In genomic region chr20:35307666-35308653, GRCh38 we compare ENCODE assay signal across 8 cellular contexts. TPM values are rescaled to one million over a fixed set of nuclear protein-coding genes. Genes with fewer than 3 reads are reported as not detected.
A peak's percentile ranks its signal among the peaks of the same experiment; 100 is the strongest.
DNase-seq lines count a peak whose midpoint lies in the region; ATAC-seq and TF ChIP-seq lines count a peak whose summit lies in the region.

No MANE protein-coding gene starts in this region.

- ATAC-seq in HG03108 (IDR thresholded peaks at IDR 0.05; ENCODE audit: unreplicated experiment), result no peak
- ATAC-seq in GM21360 (IDR thresholded peaks at IDR 0.05; ENCODE audit: unreplicated experiment), result no peak
- no peak for ATAC-seq in HG03521 (IDR thresholded peaks at IDR 0.05; ENCODE audit: unreplicated experiment)
- no peak for ATAC-seq in left lung

- no peaks in the 10 kb centered on the region for H3K79me2 ChIP-seq in ACC112 (ENCODE audit: control insufficient read depth, insufficient read depth, low read length, unreplicated experiment)

- no peak overlapping the region for H3K9ac ChIP-seq in liver (ENCODE audit: low read depth in 1 of 2, low read length in 2 of 2)

- no peaks in the 10 kb centered on the region for H3K27me3 ChIP-seq in ACC112 (ENCODE audit: insufficient read depth, low read length)
- H3K27me3 ChIP-seq in liver (ENCODE audit: control insufficient read depth in 4 of 4, insufficient read depth in 4 of 4, low read length in 3 of 4), result no peaks in the 10 kb centered on the region
- H3K27me3 ChIP-seq in left lung, result no peaks in the 10 kb centered on the region

- H2AFZ ChIP-seq in ACC112 (ENCODE audit: low read length, unreplicated experiment), result no peak overlapping the region

- peak; percentile 72 for DNase-seq in LNCaP clone FGC (ENCODE audit: low read depth)
- DNase-seq in caudate nucleus (lab: John Stamatoyannopoulos, UW), result peak in 53 of 61 donors; percentile 8 to 78 (median 39)
- no peak for DNase-seq in left lung

- peak overlapping the region; percentile 100 for H3K27ac ChIP-seq in ACC112 (ENCODE audit: low read depth, low read length)
- H3K27ac ChIP-seq in caudate nucleus (ENCODE audit: low read depth, low read length), result peak overlapping the region; percentile 55
- peak overlapping the region; percentile 72 to 74 for H3K27ac ChIP-seq in liver (ENCODE audit: low read depth in 1 of 2, low read length in 2 of 2)
- peak overlapping the region in 1 of 2 donors; percentile 13 for H3K27ac ChIP-seq in left lung

- peaks cover 90% of the 10 kb centered on the region for H3K4me1 ChIP-seq in ACC112 (ENCODE audit: control insufficient read depth, insufficient read depth, low read length, unreplicated experiment)
- peaks cover 2 to 25% (median 19%) of the 10 kb centered on the region in 4 donors for H3K4me1 ChIP-seq in liver (ENCODE audit: control insufficient read depth in 4 of 4, insufficient read depth in 4 of 4, low read length in 3 of 4)
- peaks cover 0 to 21% of the 10 kb centered on the region in 2 donors for H3K4me1 ChIP-seq in left lung

- no peaks in the 10 kb centered on the region for H3K36me3 ChIP-seq in ACC112 (ENCODE audit: insufficient read depth, low read length)
- peaks cover 0 to 6% (median 0%) of the 10 kb centered on the region in 4 donors for H3K36me3 ChIP-seq in liver (ENCODE audit: control insufficient read depth in 4 of 4, insufficient read depth in 3 of 4, low read depth in 1 of 4, low read length in 3 of 4)
- peaks cover 0 to 4% of the 10 kb centered on the region in 2 donors for H3K36me3 ChIP-seq in left lung

- intact Hi-C loops in left lung (cut with DNase I), result no loop called here

- TF ChIP-seq RAD21 in liver (IDR thresholded peaks at IDR 0.05), result peak; percentile 49 to 60

- no peaks in the 10 kb centered on the region for H3K9me3 ChIP-seq in liver (ENCODE audit: control insufficient read depth in 4 of 4, low read length in 3 of 4)
- no peaks in the 10 kb centered on the region for H3K9me3 ChIP-seq in left lung

- WGBS in liver, result 53% methylated on average over 13 of the region's 13 CpGs

- no peak for TF ChIP-seq CTCF in LNCaP clone FGC (IDR thresholded peaks at IDR 0.05; ENCODE audit: control insufficient read depth, extremely low read depth, insufficient read depth)
- no peak for TF ChIP-seq CTCF in liver (IDR thresholded peaks at IDR 0.05; ENCODE audit: low read depth, low read length, missing input control)
- TF ChIP-seq CTCF in left lung (IDR thresholded peaks at IDR 0.05), result no peak

- peak overlapping the region; percentile 5; the same call in 1 of the 2 replicates for H3K4me3 ChIP-seq in ACC112 (ENCODE audit: low read depth, low read length)
- no peak overlapping the region for H3K4me3 ChIP-seq in LNCaP clone FGC (ENCODE audit: low read depth, low read length)
- no peak overlapping the region for H3K4me3 ChIP-seq in liver (ENCODE audit: low read depth in 1 of 3, low read length in 3 of 3)
- no peak overlapping the region for H3K4me3 ChIP-seq in left lung

TF ChIP-seq in liver, 16 proteins besides CTCF, POLR2A, EP300 and RAD21:
- TF ChIP-seq YY1 (IDR thresholded peaks at IDR 0.05), result peak; percentile 83
- peak; percentile 49 for TF ChIP-seq FOXA1 (IDR thresholded peaks at IDR 0.05)
- peak in 1 of 2 donors; percentile 72 for TF ChIP-seq JUND (IDR thresholded peaks at IDR 0.05)
- no peak for TF ChIP-seq HNF4G (IDR thresholded peaks at IDR 0.05)
- TF ChIP-seq REST (IDR thresholded peaks at IDR 0.05), result peak; percentile 44
- TF ChIP-seq SP1 (IDR thresholded peaks at IDR 0.05), result peak; percentile 71
- peak; percentile 64 to 78 for TF ChIP-seq RXRA (IDR thresholded peaks at IDR 0.05)
- TF ChIP-seq FOXA2 (IDR thresholded peaks at IDR 0.05), result peak; percentile 22
- TF ChIP-seq TAF1 (conservative IDR thresholded peaks at IDR 0.05), result no peak
- TF ChIP-seq HNF4A (conservative IDR thresholded peaks at IDR 0.05), result peak; percentile 63 to 75

RNA-seq across cellular contexts. Expression of gene FAM83C, which starts 15.7 kb away (rescaled TPM):
- total RNA-seq in liver (under 1 TPM in 1 of 2 donors, not detected in 1; 0.05 TPM), left lung (not detected)
- polyA plus RNA-seq in liver, result not detected

RNA-seq across cellular contexts. Expression of gene EIF6, which starts 23.4 kb away (rescaled TPM):
- total RNA-seq in liver (10 to 100 TPM; 60.8 to 71.3 TPM), left lung (100 to 1,000 TPM in 1 of 2 donors, 10 to 100 TPM in 1; 96.9 to 110 TPM)
- polyA plus RNA-seq in liver, result 100 to 1,000 TPM; 140 to 160 TPM

RNA-seq across cellular contexts. Expression of gene MMP24OS, which starts 30.0 kb away (rescaled TPM):
- total RNA-seq in liver (1 to 10 TPM; 5.2 to 5.4 TPM), left lung (100 to 1,000 TPM in 1 of 2 donors, 10 to 100 TPM in 1; 75.7 to 109 TPM)
- 10 to 100 TPM; 15.2 to 16.0 TPM for polyA plus RNA-seq in liver

Comparison
In these comparisons a context has a peak if more than half of its experiments do, and no peak if none do; other contexts are left out.
1. DNase-seq: peak in LNCaP clone FGC (single experiment) and caudate nucleus (53 of 61); none in left lung (0 of 2).
2. RNA of gene MMP24OS, which starts 30.0 kb away (total RNA-seq): 75.7 to 109 TPM in left lung; 5.2 to 5.4 TPM in liver; every median in the first group is over 10 times any median in the second.